ENCODE assay signal across 8 cellular contexts in genomic region chr6:170564936-170565530, GRCh38.
"Had no signal": no experiment of that assay in that cellular context is flagged by ENCODE, and none has a peak within 500 bp of the region (broad histone marks: within the 10 kb centered on the region; RNA-seq: fewer than 3 reads in every experiment).

No MANE protein-coding gene starts in this region.

- DNase-seq: GM23248, GOT3, H7, H9, HCEC 1CT, HFFc6 had no signal

- ATAC-seq: GM23338, HCT116 had no signal

- H3K27ac Mint-ChIP-seq: GM23338, H9, HFFc6 had no signal

- H3K4me1 Mint-ChIP-seq: GM23338, H9 had no signal

- H3K9me3 Mint-ChIP-seq: GM23338, H9, HFFc6 had no signal

- H3K4me3 Mint-ChIP-seq: GM23338, H9, HFFc6 had no signal

- H3K4me3 ChIP-seq: GM23248, GM23338 had no signal
